ENCODE assay signal across 15 cellular contexts in the genomic region with DNA sequence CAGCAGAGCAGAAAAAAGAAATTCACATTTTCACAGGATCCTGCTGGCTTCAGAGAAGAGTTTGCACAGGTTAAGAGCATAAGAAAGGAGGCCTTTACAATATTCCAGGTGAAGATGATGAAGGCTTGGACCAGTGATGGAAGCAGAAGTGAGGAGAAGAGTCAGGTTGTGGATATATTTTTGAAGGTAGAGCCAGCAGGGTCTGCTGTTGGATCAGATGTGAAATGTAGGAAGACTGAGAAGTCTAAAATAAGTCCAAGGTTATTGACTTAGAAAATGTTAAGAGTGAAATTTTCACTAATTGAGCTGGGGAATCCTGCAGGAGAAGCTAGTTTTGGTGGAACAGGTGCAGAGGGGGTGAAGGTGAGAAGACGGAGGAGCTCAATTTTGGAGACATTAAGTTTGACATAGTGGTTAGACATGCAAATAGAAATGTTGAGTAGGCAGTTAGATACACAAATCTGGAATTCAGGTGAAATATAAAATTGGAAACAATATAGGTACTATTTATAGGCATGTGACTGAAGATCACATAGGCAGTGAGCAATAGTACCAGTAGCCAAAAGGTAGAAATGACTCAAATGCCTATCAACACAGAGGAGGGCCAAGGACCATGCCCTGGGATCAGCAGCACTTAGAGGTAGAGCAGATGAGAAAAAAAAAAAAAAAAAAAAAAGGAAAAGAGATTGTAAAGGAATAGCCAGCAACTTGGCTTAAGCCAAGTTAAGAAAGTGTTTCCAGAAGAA.
"Had no signal": no experiment of that assay in that cellular context is flagged by ENCODE, and none has a peak within 500 bp of the region (broad histone marks: within the 10 kb centered on the region; RNA-seq: fewer than 3 reads in every experiment).

No MANE protein-coding gene starts in this region.

- H3K27me3 ChIP-seq: gastrocnemius medialis, heart right ventricle, neural progenitor cell, pancreas, sigmoid colon, upper lobe of right lung had no signal

- H3K4me3 Mint-ChIP-seq: neural progenitor cell had no signal

- FAIRE-seq: colon, pancreas had no signal

- H3K36me3 Mint-ChIP-seq: neural progenitor cell had no signal

- H3K9me3 ChIP-seq: gastrocnemius medialis, lower lobe of right lung, pancreas, thoracic aorta, upper lobe of right lung had no signal

- H2AFZ ChIP-seq: neural progenitor cell had no signal

- H3K27ac ChIP-seq: gastrocnemius medialis, heart right ventricle, lower lobe of right lung, neural progenitor cell, pancreas, sigmoid colon, thoracic aorta, upper lobe of right lung had no signal

- H3K4me1 ChIP-seq: gastrocnemius medialis, heart right ventricle, lower lobe of right lung, neural progenitor cell, pancreas, sigmoid colon, upper lobe of right lung had no signal

- H3K4me3 ChIP-seq: gastrocnemius medialis, heart right ventricle, lower lobe of right lung, neural progenitor cell, pancreas, sigmoid colon, thoracic aorta, upper lobe of right lung had no signal

- H3K9ac ChIP-seq: neural progenitor cell had no signal

- H3K4me2 ChIP-seq: neural progenitor cell had no signal

- H3K9me3 Mint-ChIP-seq: neural progenitor cell had no signal

- DNase-seq: activated CD4-positive, alpha-beta T cell treated with anti-CD3 and anti-CD28 coated beads, Interleukin-2, amount 50 U/mL, for 4 hours; activated naive CD4-positive, alpha-beta T cell treated with Interleukin-2 at 50 U/mL for 16 hours; activated T-cell treated with anti-CD3 and anti-CD28 coated beads for 4 hours; gastrocnemius medialis; heart right ventricle; left cardiac atrium; lower lobe of right lung; pancreas; sigmoid colon; stimulated activated CD4-positive, alpha-beta T cell treated with anti-CD3 and anti-CD28 coated beads, Interleukin-1b, Interleukin-23, amount 100 ng/mL, for 48 hours; upper lobe of right lung had no signal

- H3K27ac Mint-ChIP-seq: neural progenitor cell had no signal

- H3K36me3 ChIP-seq: gastrocnemius medialis, heart right ventricle, lower lobe of right lung, neural progenitor cell, pancreas, sigmoid colon, thoracic aorta, upper lobe of right lung had no signal

- ATAC-seq: esophagus mucosa, gastrocnemius medialis, heart right ventricle, left cardiac atrium, lower lobe of right lung, pancreas, upper lobe of right lung had no signal
